14 cellular contexts compared by ENCODE assay signal in genomic region chr18:76589309-76589708, GRCh38.
DNase-seq lines count a peak whose midpoint lies in the region; ATAC-seq, FAIRE-seq and TF ChIP-seq lines count a peak whose summit lies in the region.
"Had no signal": no experiment of that assay in that cellular context is flagged by ENCODE, and none has a peak within 500 bp of the region (broad histone marks: within the 10 kb centered on the region; RNA-seq: fewer than 3 reads in every experiment).

No MANE protein-coding gene starts in this region.

- H3K27me3 ChIP-seq in H9 (ENCODE audit: insufficient read depth, low read length): no peaks in the 10 kb centered on the region
- no peaks in the 10 kb centered on the region for H3K27me3 ChIP-seq in fibroblast of lung (ENCODE audit: control insufficient read depth, insufficient read depth, low read length)
- H3K27me3 ChIP-seq in psoas muscle (ENCODE audit: insufficient read depth in 3 of 3, low read length in 2 of 3): peaks cover 0 to 20% (median 3%) of the 10 kb centered on the region in 3 donors
- H3K27me3 ChIP-seq: Peyer's patch had no signal

- H3K27me3 Mint-ChIP-seq in H9 (ENCODE audit: low read depth): peaks cover 8% of the 10 kb centered on the region
- peaks cover 38% of the 10 kb centered on the region for H3K27me3 Mint-ChIP-seq in activated CD4-positive, alpha-beta T cell treated with anti-CD3 and anti-CD28 coated beads for 36 hours

- no peak overlapping the region for H2AFZ ChIP-seq in H9 (ENCODE audit: low read length)
- H2AFZ ChIP-seq in fibroblast of lung (ENCODE audit: low read length): peak overlapping the region; percentile 81

- peak overlapping the region in 3 of 4 experiments; percentile 10 to 45 (median 44) for H3K4me3 ChIP-seq in fibroblast of lung (replicated peaks in 1 of 4; ENCODE audit: control extremely low read depth in 1 of 4, insufficient read depth in 1 of 4, low read depth in 3 of 4, low read length in 4 of 4)
- H3K4me3 ChIP-seq in psoas muscle: peak overlapping the region; percentile 43
- H3K4me3 ChIP-seq: mucosa of descending colon, Peyer's patch had no signal

- H3K79me2 ChIP-seq in H9 (ENCODE audit: insufficient read depth, low read length) (no peaks in the 10 kb centered on the region), fibroblast of lung (ENCODE audit: control insufficient read depth, insufficient read depth, low read length) (no peaks in the 10 kb centered on the region)

- peak overlapping the region; percentile 4 for H3K9ac ChIP-seq in H9 (ENCODE audit: extremely low read depth, insufficient read length, low read length)
- H3K9ac ChIP-seq in fibroblast of lung (ENCODE audit: insufficient read depth, low read length): no peak overlapping the region

- H2BK20ac ChIP-seq in H9 (ENCODE audit: low read depth, low read length, poor library complexity, severe bottlenecking): no peak overlapping the region

- no peaks in the 10 kb centered on the region for H3K36me3 Mint-ChIP-seq in H9 (ENCODE audit: insufficient read depth in 1 of 3, low read depth in 3 of 3)
- no peaks in the 10 kb centered on the region for H3K36me3 Mint-ChIP-seq in activated CD4-positive, alpha-beta T cell treated with anti-CD3 and anti-CD28 coated beads for 36 hours (ENCODE audit: low read depth)
- H3K36me3 Mint-ChIP-seq: stimulated activated naive B cell treated with anti-CD40 and anti-IgM and Interleukin-4, amounts not matched to agents 10 μg/mL and 1 μg/mL and 100 μg/mL, for 72 hours had no signal

- no peak overlapping the region for H2AK5ac ChIP-seq in H9 (ENCODE audit: insufficient read length, low read length)

- peak overlapping the region; percentile 78 for H3K4me2 ChIP-seq in H9 (ENCODE audit: insufficient read depth, insufficient read length, low read length)
- H3K4me2 ChIP-seq in fibroblast of lung (ENCODE audit: extremely low read depth, insufficient read depth, low read length): peak overlapping the region; percentile 77

- peaks cover 5% of the 10 kb centered on the region for H3K23me2 ChIP-seq in H9 (ENCODE audit: insufficient read length, low read depth, low read length, poor library complexity, severe bottlenecking)

- H2BK120ac ChIP-seq in H9 (ENCODE audit: low read depth, low read length, poor library complexity, severe bottlenecking): no peak overlapping the region

- no peak overlapping the region for H3K4ac ChIP-seq in H9 (ENCODE audit: low read depth, low read length)

- no peak overlapping the region for H3T11ph ChIP-seq in H9 (ENCODE audit: low read length)

- H3K27ac Mint-ChIP-seq in H9: no peak overlapping the region
- H3K27ac Mint-ChIP-seq in activated CD4-positive, alpha-beta T cell treated with anti-CD3 and anti-CD28 coated beads for 36 hours: no peak overlapping the region
- H3K27ac Mint-ChIP-seq: stimulated activated naive B cell treated with anti-CD40 and anti-IgM and Interleukin-4, amounts not matched to agents 10 μg/mL and 1 μg/mL and 100 μg/mL, for 72 hours had no signal

- DNase-seq in H9: no peak
- DNase-seq in NCI-H2227 treated with DMSO at 0.1 percent for 48 hours (lab: John Stamatoyannopoulos, UW): peak; percentile 45
- no peak for DNase-seq in fibroblast of lung (ENCODE audit: low read depth in 2 of 2)
- no peak for DNase-seq in psoas muscle
- DNase-seq in GDM1 (lab: John Stamatoyannopoulos, UW): no peak
- no peak for DNase-seq in activated CD4-positive, alpha-beta T cell treated with anti-CD3 and anti-CD28 coated beads for 36 hours
- DNase-seq in frontal cortex (ENCODE audit: low spot score in 2 of 2): no peak
- no peak for DNase-seq in stimulated activated CD4-positive, alpha-beta T cell treated with anti-CD3 and anti-CD28 coated beads, Interleukin-2, amount 100 ng/mL, for 48 hours
- DNase-seq: cerebellar nuclear complex; mucosa of descending colon; NCI-H2029 treated with DMSO at 0.1 percent for 48 hours; Peyer's patch; stimulated activated naive B cell treated with anti-CD40 and anti-IgM and Interleukin-4, amounts not matched to agents 10 μg/mL and 1 μg/mL and 100 μg/mL, for 72 hours had no signal

- no peak overlapping the region for H4K91ac ChIP-seq in H9 (ENCODE audit: insufficient read length, low read depth, low read length)

- no peak overlapping the region for H3K27ac ChIP-seq in H9 (ENCODE audit: insufficient read length, low read depth, low read length)
- H3K27ac ChIP-seq in fibroblast of lung (ENCODE audit: insufficient read depth, low read length): no peak overlapping the region
- no peak overlapping the region for H3K27ac ChIP-seq in psoas muscle
- H3K27ac ChIP-seq: Peyer's patch had no signal

- H2BK12ac ChIP-seq in H9 (ENCODE audit: insufficient read length, low read depth, low read length): no peak overlapping the region

- H3K14ac ChIP-seq in H9 (ENCODE audit: insufficient read depth, low read length): no peak overlapping the region

- H3K9me3 ChIP-seq in H9 (ENCODE audit: control insufficient read depth, low read depth, low read length) (no peaks in the 10 kb centered on the region), fibroblast of lung (ENCODE audit: control insufficient read depth, insufficient read depth, low read depth, low read length) (no peaks in the 10 kb centered on the region), psoas muscle (no peaks in the 10 kb centered on the region)
- H3K9me3 ChIP-seq: mucosa of descending colon, Peyer's patch had no signal

- TF ChIP-seq CTCF in H9 (conservative IDR thresholded peaks at IDR 0.05) (no peak), fibroblast of lung (conservative IDR thresholded peaks at IDR 0.05 in 1 of 2, IDR thresholded peaks at IDR 0.05 in 1 of 2; ENCODE audit: low read depth in 1 of 2, low read length in 2 of 2) (no peak), psoas muscle (IDR thresholded peaks at IDR 0.05) (no peak)

- POLR2A ChIA-PET in activated CD4-positive, alpha-beta T cell treated with anti-CD3 and anti-CD28 coated beads for 36 hours (lab: Charles Lee): no interaction called here

- H3K79me1 ChIP-seq in H9 (ENCODE audit: insufficient read depth, low read depth, low read length, poor library complexity, severe bottlenecking): no peaks in the 10 kb centered on the region

- H4K5ac ChIP-seq in H9 (ENCODE audit: insufficient read length, low read depth, low read length): no peak overlapping the region

- H4K8ac ChIP-seq in H9 (replicated peaks; ENCODE audit: insufficient read length, low read depth, low read length): no peak overlapping the region

- no peaks in the 10 kb centered on the region for H3K9me3 Mint-ChIP-seq in H9
- no peaks in the 10 kb centered on the region for H3K9me3 Mint-ChIP-seq in activated CD4-positive, alpha-beta T cell treated with anti-CD3 and anti-CD28 coated beads for 36 hours (ENCODE audit: low read depth)

- H2BK15ac ChIP-seq in H9 (ENCODE audit: low read depth, low read length): no peak overlapping the region

- CTCF ChIA-PET in activated CD4-positive, alpha-beta T cell treated with anti-CD3 and anti-CD28 coated beads for 36 hours (lab: Charles Lee): no interaction called here

- WGBS in H9 (ENCODE audit: extremely low coverage, insufficient read length, low lambda C conversion rate): no CpG with 5 or more reads among the region's 1 CpG
- 40 to 54% (median 43%) methylated on average over 1 of the region's 1 CpG for WGBS in psoas muscle, 3 donors

- no peak overlapping the region for H3K56ac ChIP-seq in H9 (ENCODE audit: insufficient read length, low read depth, low read length)

- H3K36me3 ChIP-seq in fibroblast of lung (ENCODE audit: control insufficient read depth, insufficient read depth, low read length) (no peaks in the 10 kb centered on the region), psoas muscle (ENCODE audit: insufficient read depth in 1 of 2, low read depth in 1 of 2) (no peaks in the 10 kb centered on the region)
- H3K36me3 ChIP-seq: Peyer's patch had no signal

- intact Hi-C loops in psoas muscle (cut with DNase I): no loop called here
- intact Hi-C loops in activated CD4-positive, alpha-beta T cell treated with anti-CD3 and anti-CD28 coated beads for 36 hours (cut with DNase I, micrococcal nuclease): no loop called here

- no peak overlapping the region for H3K18ac ChIP-seq in H9 (ENCODE audit: insufficient read length, low read depth, low read length)

- no peak for ATAC-seq in psoas muscle
- no peak for ATAC-seq in activated CD4-positive, alpha-beta T cell treated with anti-CD3 and anti-CD28 coated beads for 36 hours
- ATAC-seq: mucosa of descending colon had no signal

- peaks cover 26 to 30% of the 10 kb centered on the region in 2 experiments for H3K4me1 Mint-ChIP-seq in H9
- H3K4me1 Mint-ChIP-seq in activated CD4-positive, alpha-beta T cell treated with anti-CD3 and anti-CD28 coated beads for 36 hours: peaks cover 9% of the 10 kb centered on the region

- no peaks in the 10 kb centered on the region; the same call in 1 of the 2 replicates for H3K4me1 ChIP-seq in H9 (ENCODE audit: insufficient read depth, low read length)
- H3K4me1 ChIP-seq in fibroblast of lung (ENCODE audit: control insufficient read depth, extremely low read depth, insufficient read depth, low read length): no peaks in the 10 kb centered on the region
- no peaks in the 10 kb centered on the region for H3K4me1 ChIP-seq in psoas muscle
- H3K4me1 ChIP-seq: Peyer's patch had no signal

- H4K20me1 ChIP-seq in H9 (ENCODE audit: control insufficient read depth, insufficient read depth, insufficient read length) (no peaks in the 10 kb centered on the region), fibroblast of lung (ENCODE audit: control insufficient read depth, extremely low read depth, insufficient read depth, low read length) (no peaks in the 10 kb centered on the region)

- H3K4me3 Mint-ChIP-seq in H9: peak overlapping the region; percentile 58 to 68; a peak in 2 of 5 replicates
- H3K4me3 Mint-ChIP-seq in activated CD4-positive, alpha-beta T cell treated with anti-CD3 and anti-CD28 coated beads for 36 hours: no peak overlapping the region

- no peak overlapping the region for H3K23ac ChIP-seq in H9 (ENCODE audit: insufficient read length, low read depth, low read length)

- FAIRE-seq in frontal cortex (lab: Jason Lieb, UNC): no peak
- FAIRE-seq: TTC549 had no signal

- no peak overlapping the region for H2BK5ac ChIP-seq in H9 (ENCODE audit: insufficient read length, low read length)
